19 cellular contexts compared by ENCODE assay signal in the genomic region with DNA sequence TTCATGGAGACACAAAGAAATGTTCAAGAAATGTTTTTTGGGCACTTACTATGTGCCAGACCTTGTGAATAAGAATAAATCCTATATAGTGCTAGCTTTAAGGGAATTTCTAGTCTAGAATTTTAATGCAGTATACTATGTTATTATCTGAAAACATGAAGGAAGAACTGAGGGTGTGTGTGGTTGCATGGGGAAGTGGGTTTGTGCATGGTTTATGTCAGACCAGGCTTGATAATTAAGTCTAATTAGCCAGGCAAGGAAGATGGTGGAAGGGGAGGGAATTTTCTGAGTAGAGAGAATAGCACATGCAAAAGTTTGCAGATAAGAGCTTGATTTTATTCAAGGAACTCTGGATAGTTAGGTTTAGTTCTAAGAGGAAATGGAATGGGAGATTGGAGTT.
"Had no signal": no experiment of that assay in that cellular context is flagged by ENCODE, and none has a peak within 500 bp of the region (broad histone marks: within the 10 kb centered on the region; RNA-seq: fewer than 3 reads in every experiment).

No MANE protein-coding gene starts in this region.

- H3K27ac ChIP-seq: esophagus squamous epithelium, gastroesophageal sphincter, stomach, thoracic aorta, transverse colon had no signal

- H3K36me3 ChIP-seq: thoracic aorta, transverse colon had no signal

- H3K4me3 Mint-ChIP-seq: dendritic cell treated with granulocyte-macrophage colony-stimulating factor and Interleukin-4, amounts not matched to agents 40 ng/mL and 50 ng/mL, for 4 days; effector memory CD8-positive, alpha-beta T cell; natural killer cell; neural crest cell had no signal

- DNase-seq: effector memory CD8-positive, alpha-beta T cell; esophagus squamous epithelium; foreskin fibroblast; glutamatergic neuron; islet precursor cell; mammary epithelial cell; natural killer cell; posterior cingulate gyrus; stimulated activated CD4-positive, alpha-beta T cell treated with anti-CD3 and anti-CD28 coated beads, Interleukin-2, amount 100 ng/mL, for 24 hours; stimulated activated naive CD4-positive, alpha-beta T cell; stomach; substantia nigra; transverse colon had no signal

- H3K27me3 Mint-ChIP-seq: dendritic cell treated with granulocyte-macrophage colony-stimulating factor and Interleukin-4, amounts not matched to agents 40 ng/mL and 50 ng/mL, for 4 days; effector memory CD8-positive, alpha-beta T cell had no signal

- ATAC-seq: effector memory CD8-positive, alpha-beta T cell; gastroesophageal sphincter; left lobe of liver; natural killer cell; sciatic nerve had no signal

- H3K27ac Mint-ChIP-seq: dendritic cell treated with granulocyte-macrophage colony-stimulating factor and Interleukin-4, amounts not matched to agents 40 ng/mL and 50 ng/mL, for 4 days; effector memory CD8-positive, alpha-beta T cell; natural killer cell had no signal

- H3K27me3 ChIP-seq: esophagus squamous epithelium, gastroesophageal sphincter, stomach, transverse colon had no signal

- H3K36me3 Mint-ChIP-seq: natural killer cell had no signal

- H3K4me3 ChIP-seq: esophagus squamous epithelium, gastroesophageal sphincter, stomach, thoracic aorta, transverse colon had no signal

- H3K9me3 ChIP-seq: esophagus squamous epithelium, gastroesophageal sphincter, stomach, thoracic aorta, transverse colon had no signal

- H3K4me1 ChIP-seq: transverse colon had no signal

- H3K9me3 Mint-ChIP-seq: dendritic cell treated with granulocyte-macrophage colony-stimulating factor and Interleukin-4, amounts not matched to agents 40 ng/mL and 50 ng/mL, for 4 days; effector memory CD8-positive, alpha-beta T cell; natural killer cell; neural crest cell had no signal
